In the genomic region with DNA sequence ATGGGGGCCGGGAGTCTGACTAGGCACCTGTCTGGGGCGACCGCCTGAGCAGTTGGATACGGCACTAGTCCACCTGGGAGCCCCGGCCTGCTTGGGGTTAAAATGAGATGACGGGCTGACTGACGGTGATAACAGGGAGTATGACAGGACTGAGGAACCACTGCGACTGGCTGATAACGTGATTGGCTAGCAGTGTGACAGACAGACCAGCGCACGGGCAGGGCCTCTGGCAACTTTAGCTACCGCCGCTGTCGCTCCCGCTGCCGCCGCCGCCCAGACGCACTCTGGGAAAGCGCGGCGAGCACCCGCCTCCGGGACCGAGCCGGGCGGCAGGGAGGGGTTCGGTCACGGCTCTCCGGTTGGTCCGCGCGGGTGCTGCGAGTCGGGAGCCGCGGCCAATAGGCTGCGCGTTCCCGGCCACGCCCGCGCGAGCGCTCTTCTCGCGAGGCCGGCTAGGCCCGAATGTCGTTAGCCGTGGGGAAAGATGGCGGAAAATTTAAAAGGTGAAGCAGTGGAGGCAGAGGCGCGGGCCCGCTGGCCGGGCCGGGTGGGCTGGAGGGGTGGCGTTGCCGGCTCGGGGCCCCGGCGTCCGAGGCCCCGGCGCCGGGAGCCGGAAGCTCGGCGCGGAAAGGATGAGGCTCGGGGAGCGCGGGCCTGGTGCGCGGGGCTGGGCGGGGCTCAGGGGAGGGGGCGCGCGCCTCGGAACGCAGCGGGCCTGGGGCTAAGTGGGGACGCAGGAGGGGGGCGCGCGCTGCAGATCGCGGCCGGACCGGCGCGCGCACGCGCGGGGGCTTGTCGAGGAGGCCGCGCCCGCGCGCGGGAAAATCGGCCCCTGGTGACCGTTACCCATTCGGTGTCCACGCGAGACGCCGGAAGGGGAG, we compare ENCODE assay signal across 8 cellular contexts. TPM values are rescaled to one million over a fixed set of nuclear protein-coding genes. Genes with fewer than 3 reads are reported as not detected.
DNase-seq lines count a peak whose midpoint lies in the region; ATAC-seq lines count a peak whose summit lies in the region.

Gene SUV39H1, plus strand, starts transcription at position 434 of the 881 bp plus-strand sequence. Its CDS starts 51 bp downstream, at position 485.

- H3K18ac ChIP-seq in mesenchymal stem cell (ENCODE audit: low read depth in 1 of 2, low read length in 2 of 2), result peak within 1 kb of the TSS; percentile 52 to 54

- no peak within 1 kb of the TSS for H2BK15ac ChIP-seq in mesenchymal stem cell (ENCODE audit: low read depth, poor library complexity, severe bottlenecking)

- under 1% methylated on average over 38 of the region's 110 CpGs for WGBS in mesenchymal stem cell

- H2AFZ ChIP-seq in mesenchymal stem cell (ENCODE audit: low read depth, low read length), result peak within 1 kb of the TSS; percentile 91

- H4K91ac ChIP-seq in mesenchymal stem cell (ENCODE audit: low read length), result peak within 1 kb of the TSS; percentile 50

- no peak within 1 kb of the TSS for H2BK5ac ChIP-seq in mesenchymal stem cell (ENCODE audit: low read depth, low read length, poor library complexity, severe bottlenecking)

- peak within 1 kb of the TSS; percentile 84 for H3K4me2 ChIP-seq in mesenchymal stem cell (ENCODE audit: low read length, poor library complexity, severe bottlenecking)

- CTCF ChIA-PET in activated CD8-positive, alpha-beta memory T cell treated with anti-CD3 and anti-CD28 coated beads for 36 hours (lab: Charles Lee), result interaction anchor here (1.0 kb wide), 1 partner anchor 48 kb away, joined by 3 read pairs; no protein-coding TSS in a partner anchor

- H2BK120ac ChIP-seq in mesenchymal stem cell (ENCODE audit: low read depth, low read length), result no peak within 1 kb of the TSS

- peak; percentile 95 for ATAC-seq in GM21390 (IDR thresholded peaks at IDR 0.05; ENCODE audit: unreplicated experiment)

- peak within 1 kb of the TSS in 1 of 2 experiments; percentile 79 for H3K14ac ChIP-seq in mesenchymal stem cell (ENCODE audit: low read length in 2 of 2)

- peak within 1 kb of the TSS; percentile 84 for H3K27ac ChIP-seq in effector memory CD4-positive, alpha-beta T cell (ENCODE audit: insufficient read depth, low read length, poor library complexity, severe bottlenecking)
- H3K27ac ChIP-seq in mesenchymal stem cell (ENCODE audit: low read length, poor library complexity, severe bottlenecking), result peak within 1 kb of the TSS; percentile 51

- no peaks in the 10 kb centered on the region for H3K9me3 ChIP-seq in effector memory CD4-positive, alpha-beta T cell (ENCODE audit: control insufficient read depth, low read length)
- H3K9me3 ChIP-seq in mesenchymal stem cell (ENCODE audit: control insufficient read depth, low read length), result peaks cover 3% of the 10 kb centered on the region

- H3K4ac ChIP-seq in mesenchymal stem cell (ENCODE audit: low read depth in 1 of 2, low read length in 2 of 2), result no peak within 1 kb of the TSS

- no peaks in the 10 kb centered on the region for H3K27me3 ChIP-seq in effector memory CD4-positive, alpha-beta T cell (replicated peaks; ENCODE audit: control insufficient read depth, insufficient read depth, low read length, poor library complexity, severe bottlenecking)
- peaks cover 0 to 17% of the 10 kb centered on the region in 2 experiments for H3K27me3 ChIP-seq in mesenchymal stem cell (ENCODE audit: control insufficient read depth in 1 of 2, insufficient read depth in 1 of 2, low read length in 2 of 2)

- H2AK5ac ChIP-seq in mesenchymal stem cell (ENCODE audit: low read length, severe bottlenecking), result no peak within 1 kb of the TSS

- peak; percentile 88 for DNase-seq in Caki2 (ENCODE audit: low read depth)
- peak; percentile 7 to 91 (median 73) for DNase-seq in HUDEP-2 (lab: John Stamatoyannopoulos, UW; ENCODE audit: unreplicated experiment in 76 of 76)
- peak; percentile 76 for DNase-seq in NOMO-1 treated with DMSO at 0.1 percent for 48 hours (lab: John Stamatoyannopoulos, UW; ENCODE audit: unreplicated experiment)
- peak; percentile 75 to 81 (median 79) for DNase-seq in effector memory CD4-positive, alpha-beta T cell
- peak; percentile 89 for DNase-seq in mesenchymal stem cell
- DNase-seq in stimulated activated CD8-positive, alpha-beta memory T cell treated with anti-CD3 and anti-CD28 coated beads, Interleukin-12 subunit alpha, Interleukin-12 subunit beta, amount 100 ng/mL, for 24 hours (ENCODE audit: extremely low read depth), result peak; percentile 61

- H3K79me1 ChIP-seq in mesenchymal stem cell (replicated peaks; ENCODE audit: low read length, poor library complexity, severe bottlenecking), result peaks cover 13% of the 10 kb centered on the region

- peaks cover 4% of the 10 kb centered on the region for H3K4me1 ChIP-seq in effector memory CD4-positive, alpha-beta T cell (ENCODE audit: control insufficient read depth, insufficient read depth, low read length, poor library complexity, severe bottlenecking)
- H3K4me1 ChIP-seq in mesenchymal stem cell (ENCODE audit: control insufficient read depth, insufficient read depth, low read depth, low read length), result peaks cover 9% of the 10 kb centered on the region

- H4K8ac ChIP-seq in mesenchymal stem cell (ENCODE audit: low read length), result peak within 1 kb of the TSS; percentile 90

- no peak within 1 kb of the TSS for H3K23ac ChIP-seq in mesenchymal stem cell (ENCODE audit: low read length in 2 of 2)

- POLR2A ChIA-PET in activated CD8-positive, alpha-beta memory T cell treated with anti-CD3 and anti-CD28 coated beads for 36 hours (lab: Charles Lee), result interaction anchor here (0.6 to 1.4 kb wide), 3 partner anchors 20 to 319 kb away, joined by 3 to 6 read pairs (median 3); no protein-coding TSS in a partner anchor

- no peak within 1 kb of the TSS for H2BK12ac ChIP-seq in mesenchymal stem cell (ENCODE audit: low read length in 2 of 2)

- in situ Hi-C loops in Caki2 (cut with HindIII; ENCODE audit: low pct_unique_long_range_greater_than_20kb, low sequenced_read_pairs), result no loop called here

- H3K4me3 ChIP-seq in effector memory CD4-positive, alpha-beta T cell (ENCODE audit: insufficient read depth, low read depth, low read length, poor library complexity, severe bottlenecking), result peak within 1 kb of the TSS; percentile 57
- peak within 1 kb of the TSS; percentile 70 to 85 for H3K4me3 ChIP-seq in mesenchymal stem cell (ENCODE audit: insufficient read depth in 1 of 2, low read depth in 1 of 2, low read length in 2 of 2)

- H3K36me3 ChIP-seq in effector memory CD4-positive, alpha-beta T cell (ENCODE audit: control insufficient read depth, insufficient read depth, low read length), result peaks cover 4% of the 10 kb centered on the region
- peaks cover 20 to 23% of the 10 kb centered on the region in 2 experiments for H3K36me3 ChIP-seq in mesenchymal stem cell (ENCODE audit: control insufficient read depth in 1 of 2, insufficient read depth in 2 of 2, low read depth in 1 of 2, low read length in 2 of 2)

- H3K9ac ChIP-seq in mesenchymal stem cell (ENCODE audit: low read length), result peak within 1 kb of the TSS; percentile 91

RNA-seq across cellular contexts. Expression of gene SUV39H1, which starts in this region (rescaled TPM):
- total RNA-seq in Caki2 (2014; rRNA removed; shearing (Covaris generic); ENCODE audit: low replicate concordance), result 14.9 and 17.4 TPM in 2 replicates
- 10 to 100 TPM; 30.8 to 33.1 TPM for total RNA-seq in activated CD8-positive, alpha-beta memory T cell treated with anti-CD3 and anti-CD28 coated beads for 36 hours
- 2.4 TPM for polyA plus RNA-seq in mesenchymal stem cell (2013, experiment 1 of 2)
- polyA plus RNA-seq in mesenchymal stem cell (2013, experiment 2 of 2), result 2.1 TPM

Comparison
In these comparisons a context has a peak if more than half of its experiments do, and no peak if none do; other contexts are left out.
1. Peak in every context shown above with its lines: DNase-seq, ATAC-seq, H3K4me3 ChIP-seq and H3K27ac ChIP-seq.